ENCODE assay signal across 23 cellular contexts in the genomic region with DNA sequence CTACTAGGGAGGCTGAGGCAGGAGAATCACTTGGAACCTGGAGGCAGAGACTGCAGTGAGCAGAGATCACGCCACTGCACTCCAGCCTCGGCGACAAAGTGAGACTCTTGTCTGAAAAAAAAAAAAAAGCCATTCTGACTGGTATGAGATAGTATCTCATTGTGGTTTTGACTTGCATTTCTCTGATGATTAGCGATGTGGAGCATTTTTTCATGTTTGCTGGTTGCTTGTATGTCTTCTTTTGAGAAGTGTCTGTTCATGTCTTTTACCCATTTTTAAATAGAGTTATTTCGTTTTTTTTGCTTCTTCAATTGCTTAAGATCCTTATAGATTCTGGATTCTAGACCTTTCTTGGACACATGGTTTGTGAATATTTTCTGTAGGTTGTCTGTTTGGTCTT.
"Had no signal": no experiment of that assay in that cellular context is flagged by ENCODE, and none has a peak within 500 bp of the region (broad histone marks: within the 10 kb centered on the region; RNA-seq: fewer than 3 reads in every experiment).

No MANE protein-coding gene starts in this region.

- H2AFZ ChIP-seq: parathyroid adenoma had no signal

- H3K9me3 ChIP-seq: lower lobe of right lung, mucosa of descending colon, neutrophil, suprapubic skin, transverse colon had no signal

- ATAC-seq: left ventricle myocardium superior; lower lobe of right lung; mucosa of descending colon; natural killer cell treated with Interleukin-12 subunit alpha and Interleukin-12 subunit beta and Interleukin-15 and Interleukin-18, amount 100 ng/mL, for 72 hours; sciatic nerve; stimulated activated naive CD8-positive, alpha-beta T cell treated with anti-CD3 and anti-CD28 coated beads, Interleukin-15, amount 100 ng/mL, for 72 hours had no signal

- H3K27ac ChIP-seq: dorsolateral prefrontal cortex, lower lobe of right lung, neutrophil, parathyroid adenoma, suprapubic skin, transverse colon had no signal

- DNase-seq: dorsolateral prefrontal cortex; effector CD4-positive, alpha-beta T cell; hypothalamus; immature natural killer cell; left ventricle myocardium superior; lower lobe of right lung; mucosa of descending colon; naive B cell; stimulated activated CD4-positive, alpha-beta T cell treated with anti-CD3 and anti-CD28 coated beads, Interleukin-12 subunit alpha, Interleukin-12 subunit beta, amount 100 ng/mL, for 4 hours; stimulated activated CD4-positive, alpha-beta T cell treated with anti-CD3 and anti-CD28 coated beads, Interleukin-1b, Interleukin-23, amount 100 ng/mL, for 48 hours; stimulated activated CD4-positive, alpha-beta T cell treated with anti-CD3 and anti-CD28 coated beads, Interleukin-4, amount 100 ng/mL, for 1 hour; stimulated activated CD8-positive, alpha-beta memory T cell treated with anti-CD3 and anti-CD28 coated beads, Interleukin-4, amount 100 ng/mL, for 48 hours; stimulated activated naive CD4-positive, alpha-beta T cell; stimulated activated naive CD8-positive, alpha-beta T cell treated with anti-CD3 and anti-CD28 coated beads, Interleukin-15, amount 100 ng/mL, for 72 hours; transverse colon had no signal

- H3K36me3 ChIP-seq: lower lobe of right lung, neutrophil, transverse colon had no signal

- H3K9ac ChIP-seq: parathyroid adenoma had no signal

- H3K4me2 ChIP-seq: smooth muscle cell had no signal

- FAIRE-seq: frontal cortex, keratinocyte had no signal

- H3K79me2 ChIP-seq: parathyroid adenoma had no signal

- H3K4me1 ChIP-seq: lower lobe of right lung, parathyroid adenoma, suprapubic skin, transverse colon had no signal

- H3K27me3 ChIP-seq: dorsolateral prefrontal cortex, neutrophil, suprapubic skin, transverse colon had no signal

- H3K4me3 ChIP-seq: dorsolateral prefrontal cortex, lower lobe of right lung, mucosa of descending colon, smooth muscle cell, suprapubic skin, transverse colon had no signal
